ENCODE assay signal across 8 cellular contexts in the genomic region with DNA sequence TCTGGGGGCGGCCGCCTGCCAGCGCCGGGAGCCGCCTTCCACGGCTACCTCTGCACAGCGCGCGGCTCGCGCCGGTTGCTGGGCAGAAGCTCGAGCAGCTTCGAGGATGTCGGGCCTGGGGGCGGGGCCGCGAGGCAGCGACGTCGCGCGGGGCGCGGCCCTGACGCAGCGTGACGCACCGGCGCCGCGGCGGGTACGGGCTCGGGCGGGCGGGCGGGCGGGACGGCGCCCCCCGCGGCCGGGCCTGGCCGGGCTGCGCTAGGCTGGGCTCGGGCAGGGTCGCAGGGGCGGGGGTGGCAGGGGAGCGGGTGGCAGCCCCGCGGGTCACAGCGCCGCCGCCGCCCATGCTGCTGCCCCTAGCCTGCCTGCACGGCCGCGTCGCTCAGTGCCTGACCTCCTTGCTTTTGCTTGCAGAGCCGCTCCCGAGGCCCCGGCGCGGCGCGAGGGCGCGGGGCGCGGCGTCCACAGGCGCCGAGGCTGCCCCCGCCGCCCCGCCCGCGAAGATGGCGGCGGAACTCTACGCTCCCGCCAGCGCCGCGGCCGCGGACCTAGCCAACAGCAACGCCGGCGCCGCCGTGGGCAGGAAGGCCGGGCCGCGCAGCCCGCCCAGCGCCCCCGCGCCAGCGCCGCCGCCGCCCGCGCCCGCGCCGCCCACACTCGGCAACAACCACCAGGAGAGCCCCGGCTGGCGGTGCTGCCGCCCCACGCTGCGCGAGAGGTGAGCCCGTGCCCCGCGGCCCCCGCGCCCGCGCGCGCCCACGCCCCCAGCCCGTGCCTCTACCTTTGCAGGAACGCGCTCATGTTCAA. TPM values are rescaled to one million over a fixed set of nuclear protein-coding genes. Genes with fewer than 3 reads are reported as not detected.
DNase-seq lines count a peak whose midpoint lies in the region; ATAC-seq and TF ChIP-seq lines count a peak whose summit lies in the region.

Gene BTBD6 (plus strand): TSS at position 166 of the 807 bp plus-strand sequence. CDS start 179 bp downstream, at position 345.

- H3K27me3 Mint-ChIP-seq in endothelial cell (ENCODE audit: unreplicated experiment): peaks cover 14% of the 10 kb centered on the region

- H3K4me3 Mint-ChIP-seq in endothelial cell (ENCODE audit: unreplicated experiment): peak within 1 kb of the TSS; percentile 90

- peaks cover 10% of the 10 kb centered on the region for H3K4me1 Mint-ChIP-seq in endothelial cell (ENCODE audit: unreplicated experiment)

- H3K9me3 Mint-ChIP-seq in endothelial cell (ENCODE audit: unreplicated experiment): no peaks in the 10 kb centered on the region

- peaks cover 22% of the 10 kb centered on the region for H3K36me3 Mint-ChIP-seq in endothelial cell (ENCODE audit: low read depth, unreplicated experiment)

- ATAC-seq in HG03442 (IDR thresholded peaks at IDR 0.05; ENCODE audit: unreplicated experiment): peak; percentile 89

- peak within 1 kb of the TSS; percentile 70 for H3K27ac Mint-ChIP-seq in endothelial cell (ENCODE audit: unreplicated experiment)

- TF ChIP-seq CTCF in C4-2B (conservative IDR thresholded peaks at IDR 0.05) (no peak; the same call in 1 of the 2 replicates), endothelial cell (IDR thresholded peaks at IDR 0.05; ENCODE audit: unreplicated experiment) (no peak)

- DNase-seq in GM19240 (ENCODE audit: insufficient read length, low spot score): peak; percentile 96
- DNase-seq in NCI-H82 treated with DMSO at 0.1 percent for 48 hours (lab: John Stamatoyannopoulos, UW; ENCODE audit: unreplicated experiment): peak; percentile 24
- DNase-seq in activated CD8-positive, alpha-beta memory T cell treated with anti-CD3 and anti-CD28 coated beads, Interleukin-2, amount 50 U/mL, for 1 hour (ENCODE audit: extremely low read depth): peak; percentile 54
- DNase-seq in endothelial cell (ENCODE audit: low spot score): peak; percentile 85
- peak; percentile 86 for DNase-seq in midbrain (lab: John Stamatoyannopoulos, UW)
- peak; percentile 75 to 77 for DNase-seq in stimulated activated CD8-positive, alpha-beta memory T cell treated with anti-CD3 and anti-CD28 coated beads, Interleukin-2, amount 100 ng/mL, for 1 hour (ENCODE audit: low read depth in 2 of 2)

- peak within 1 kb of the TSS; percentile 83 for H3K27ac ChIP-seq in C4-2B

RNA-seq across cellular contexts. Expression of gene BTBD6, which starts in this region (rescaled TPM):
- total RNA-seq in endothelial cell (ENCODE audit: unreplicated experiment): 45.1 TPM

Comparison
In these comparisons a context has a peak if more than half of its experiments do, and no peak if none do; other contexts are left out.
1. Peak in every context shown above with its lines: DNase-seq, ATAC-seq and H3K27ac ChIP-seq.
2. DNase-seq: peak in every context shown above with its lines; median percentile 96 in GM19240; 86 in midbrain; 85 in endothelial cell; 76 in stimulated activated CD8-positive, alpha-beta memory T cell treated with anti-CD3 and anti-CD28 coated beads, Interleukin-2, amount 100 ng/mL, for 1 hour; 54 in activated CD8-positive, alpha-beta memory T cell treated with anti-CD3 and anti-CD28 coated beads, Interleukin-2, amount 50 U/mL, for 1 hour; 24 in NCI-H82 treated with DMSO at 0.1 percent for 48 hours.